In the genomic region with DNA sequence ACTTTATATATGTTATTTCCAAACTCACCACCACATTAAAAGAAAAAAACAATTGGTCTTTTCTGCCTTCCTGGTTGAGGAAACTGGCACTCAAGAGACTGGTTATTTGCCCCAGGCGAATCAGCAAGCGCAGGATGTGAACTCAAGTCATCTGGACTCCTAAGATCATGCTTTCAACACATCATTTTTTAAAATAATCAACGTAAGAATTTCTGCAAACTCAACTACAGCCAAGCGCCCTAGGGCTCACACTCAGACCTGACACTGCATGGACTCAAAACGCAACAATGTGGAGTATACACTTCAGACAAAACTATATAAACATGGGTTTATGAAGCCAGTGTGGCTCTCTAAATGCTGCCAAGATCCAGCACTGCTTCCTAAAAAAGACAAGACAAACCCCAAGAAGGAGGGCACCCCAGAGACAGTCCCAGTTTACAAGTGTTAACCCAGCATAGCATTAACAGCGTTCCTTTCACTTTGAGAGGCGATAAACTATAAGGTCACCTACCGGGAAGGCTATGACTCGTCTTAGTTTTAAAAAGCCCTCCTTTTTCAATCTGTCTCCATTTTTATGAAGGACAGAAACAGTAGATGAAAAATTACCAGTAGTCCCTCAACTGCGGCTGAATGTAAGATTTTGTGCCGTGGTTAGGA, we compare ENCODE assay signal across 12 cellular contexts. TPM values are rescaled to one million over a fixed set of nuclear protein-coding genes. Genes with fewer than 3 reads are reported as not detected.
A peak's percentile ranks its signal among the peaks of the same experiment; 100 is the strongest.
DNase-seq lines count a peak whose midpoint lies in the region; ATAC-seq and TF ChIP-seq lines count a peak whose summit lies in the region.
"Had no signal": no experiment of that assay in that cellular context is flagged by ENCODE, and none has a peak within 500 bp of the region (broad histone marks: within the 10 kb centered on the region; RNA-seq: fewer than 3 reads in every experiment).

No MANE protein-coding gene starts in this region.

- no peaks in the 10 kb centered on the region for H3K36me3 ChIP-seq in CD4-positive, alpha-beta memory T cell (ENCODE audit: insufficient read depth, low read length)
- H3K36me3 ChIP-seq in mesodermal cell (ENCODE audit: control insufficient read depth, insufficient read depth, low read length) (peaks cover 38% of the 10 kb centered on the region), gastrocnemius medialis (no peaks in the 10 kb centered on the region)

- peak overlapping the region in 6 of 8 donors; percentile 9 to 59 (median 46) for H3K4me3 Mint-ChIP-seq in CD4-positive, alpha-beta memory T cell
- no peak overlapping the region for H3K4me3 Mint-ChIP-seq in activated T-helper 2 cell treated with anti-CD3 and anti-CD28 coated beads, Interferon-gamma antibody, Interleukin-2, Interleukin-4, amounts not matched to agents 10 μg/mL and 5 μg/mL and 100 μg/mL, durations not matched to agents 14 hours and 24 hours and 36 hours (ENCODE audit: low read depth)
- H3K4me3 Mint-ChIP-seq: activated B cell treated with CpG ODN at 0.5 μM for 24 hours had no signal

- no peaks in the 10 kb centered on the region for H3K9me3 ChIP-seq in CD4-positive, alpha-beta memory T cell (ENCODE audit: control insufficient read depth in 1 of 2, low read length in 2 of 2)
- H3K9me3 ChIP-seq in mesodermal cell (ENCODE audit: control insufficient read depth, low read length) (no peaks in the 10 kb centered on the region), gastrocnemius medialis (no peaks in the 10 kb centered on the region)

- no peaks in the 10 kb centered on the region for H3K27me3 ChIP-seq in CD4-positive, alpha-beta memory T cell (ENCODE audit: insufficient read depth, low read length)
- no peaks in the 10 kb centered on the region for H3K27me3 ChIP-seq in gastrocnemius medialis

- H3K4me1 Mint-ChIP-seq in CD4-positive, alpha-beta memory T cell: peaks cover 34 to 60% (median 40%) of the 10 kb centered on the region in 4 donors
- H3K4me1 Mint-ChIP-seq in activated T-helper 2 cell treated with anti-CD3 and anti-CD28 coated beads, Interferon-gamma antibody, Interleukin-2, Interleukin-4, amounts not matched to agents 10 μg/mL and 5 μg/mL and 100 μg/mL, durations not matched to agents 14 hours and 24 hours and 36 hours (ENCODE audit: low read depth): peaks cover 28% of the 10 kb centered on the region
- H3K4me1 Mint-ChIP-seq: activated B cell treated with CpG ODN at 0.5 μM for 24 hours had no signal

- intact Hi-C loops in CD4-positive, alpha-beta memory T cell (cut with micrococcal nuclease): no loop called here
- intact Hi-C loops in activated T-helper 2 cell treated with anti-CD3 and anti-CD28 coated beads, Interferon-gamma antibody, Interleukin-2, Interleukin-4, amounts not matched to agents 10 μg/mL and 5 μg/mL and 100 μg/mL, durations not matched to agents 14 hours and 24 hours and 36 hours (cut with micrococcal nuclease): no loop called here
- intact Hi-C loops in gastrocnemius medialis (cut with DNase I; ENCODE audit: low total_unique reads): no loop called here

- CTCF ChIA-PET in CD4-positive, alpha-beta memory T cell (lab: Charles Lee; ENCODE audit: partially characterized antibody): no interaction called here

- ATAC-seq in HG02678 (IDR thresholded peaks at IDR 0.05; ENCODE audit: unreplicated experiment): no peak
- no peak for ATAC-seq in gastrocnemius medialis

- H3K27ac Mint-ChIP-seq in CD4-positive, alpha-beta memory T cell: peak overlapping the region in 6 of 7 donors; percentile 9 to 86 (median 62)
- H3K27ac Mint-ChIP-seq in activated T-helper 2 cell treated with anti-CD3 and anti-CD28 coated beads, Interferon-gamma antibody, Interleukin-2, Interleukin-4, amounts not matched to agents 10 μg/mL and 5 μg/mL and 100 μg/mL, durations not matched to agents 14 hours and 24 hours and 36 hours: no peak overlapping the region
- H3K27ac Mint-ChIP-seq: activated B cell treated with CpG ODN at 0.5 μM for 24 hours had no signal

- TF ChIP-seq CTCF in epithelial cell of esophagus (IDR thresholded peaks at IDR 0.05; ENCODE audit: insufficient read depth, low read depth, low read length, missing control alignments): no peak
- no peak for TF ChIP-seq CTCF in gastrocnemius medialis (IDR thresholded peaks at IDR 0.05 in 4 of 5, conservative IDR thresholded peaks at IDR 0.05 in 1 of 5)

- H3K36me3 Mint-ChIP-seq in CD4-positive, alpha-beta memory T cell: no peaks in the 10 kb centered on the region
- H3K36me3 Mint-ChIP-seq in activated T-helper 2 cell treated with anti-CD3 and anti-CD28 coated beads, Interferon-gamma antibody, Interleukin-2, Interleukin-4, amounts not matched to agents 10 μg/mL and 5 μg/mL and 100 μg/mL, durations not matched to agents 14 hours and 24 hours and 36 hours (ENCODE audit: low read depth): no peaks in the 10 kb centered on the region

- 87 to 88% methylated on average over 7 to 11 of the region's 11 CpGs for WGBS in mesodermal cell (ENCODE audit: insufficient coverage in 2 of 2), 2 experiments

- H3K4me3 ChIP-seq in CD4-positive, alpha-beta memory T cell (ENCODE audit: low read length in 2 of 2): no peak overlapping the region
- H3K4me3 ChIP-seq in epithelial cell of esophagus (ENCODE audit: low read length) (peak overlapping the region; percentile 19), mesodermal cell (ENCODE audit: extremely low read depth, insufficient read depth, low read length, poor library complexity, severe bottlenecking) (no peak overlapping the region), gastrocnemius medialis (no peak overlapping the region)

- DNase-seq in CD4-positive, alpha-beta memory T cell: no peak
- peak; percentile 58 for DNase-seq in NCI-H69 (lab: John Stamatoyannopoulos, UW)
- DNase-seq in epithelial cell of esophagus (ENCODE audit: low read depth): peak; percentile 93
- no peak for DNase-seq in MV-4-11 (lab: John Stamatoyannopoulos, UW)
- DNase-seq in activated T-helper 2 cell treated with anti-CD3 and anti-CD28 coated beads, Interferon-gamma antibody, Interleukin-2, Interleukin-4, amounts not matched to agents 10 μg/mL and 5 μg/mL and 100 μg/mL, durations not matched to agents 14 hours and 24 hours and 36 hours (ENCODE audit: low spot score): no peak
- no peak for DNase-seq in gastrocnemius medialis
- DNase-seq: activated B cell treated with CpG ODN at 0.5 μM for 24 hours; activated effector memory CD4-positive, alpha-beta T cell treated with anti-CD3 and anti-CD28 coated beads, Interleukin-2, amount 50 U/mL, for 16 hours; glutamatergic neuron; NCI-H187 treated with DMSO at 0.1 percent for 48 hours had no signal

- POLR2A ChIA-PET in CD4-positive, alpha-beta memory T cell (lab: Charles Lee; ENCODE audit: partially characterized antibody): no interaction called here

- in situ Hi-C loops in gastrocnemius medialis (cut with MboI; ENCODE audit: low sequenced_read_pairs in 4 of 4): no loop called here

- peaks cover 0 to 6% (median 0%) of the 10 kb centered on the region in 8 donors for H3K9me3 Mint-ChIP-seq in CD4-positive, alpha-beta memory T cell
- H3K9me3 Mint-ChIP-seq in activated T-helper 2 cell treated with anti-CD3 and anti-CD28 coated beads, Interferon-gamma antibody, Interleukin-2, Interleukin-4, amounts not matched to agents 10 μg/mL and 5 μg/mL and 100 μg/mL, durations not matched to agents 14 hours and 24 hours and 36 hours: peaks cover 3% of the 10 kb centered on the region

- H3K27ac ChIP-seq in CD4-positive, alpha-beta memory T cell (ENCODE audit: low read depth, low read length): no peak overlapping the region
- H3K27ac ChIP-seq in mesodermal cell (ENCODE audit: low read depth, low read length, severe bottlenecking) (peak overlapping the region; percentile 26), gastrocnemius medialis (no peak overlapping the region)

- TF ChIP-seq POLR2A in gastrocnemius medialis (IDR thresholded peaks at IDR 0.05): no peak

- H3K4me1 ChIP-seq in CD4-positive, alpha-beta memory T cell (ENCODE audit: insufficient read depth, low read length): peaks cover 30% of the 10 kb centered on the region
- H3K4me1 ChIP-seq in mesodermal cell (ENCODE audit: control insufficient read depth, insufficient read depth, low read length, poor library complexity, severe bottlenecking) (peaks cover 36% of the 10 kb centered on the region), gastrocnemius medialis (peaks cover 5 to 7% of the 10 kb centered on the region in 2 donors)

- no peaks in the 10 kb centered on the region for H3K27me3 Mint-ChIP-seq in CD4-positive, alpha-beta memory T cell
- no peaks in the 10 kb centered on the region for H3K27me3 Mint-ChIP-seq in activated T-helper 2 cell treated with anti-CD3 and anti-CD28 coated beads, Interferon-gamma antibody, Interleukin-2, Interleukin-4, amounts not matched to agents 10 μg/mL and 5 μg/mL and 100 μg/mL, durations not matched to agents 14 hours and 24 hours and 36 hours (ENCODE audit: low read depth)
- H3K27me3 Mint-ChIP-seq: activated B cell treated with CpG ODN at 0.5 μM for 24 hours had no signal

RNA-seq across cellular contexts. Expression of gene SIPA1L2, which starts 54.9 kb away (rescaled TPM):
- 1 to 10 TPM in 1 of 2 experiments, under 1 TPM in 1; 0.94 to 1.6 TPM for total RNA-seq in CD4-positive, alpha-beta memory T cell
- 1 to 10 TPM in 1 of 2 donors, under 1 TPM in 1; 0.20 to 1.1 TPM for polyA plus RNA-seq in CD4-positive, alpha-beta memory T cell
- 69.3 TPM for polyA plus RNA-seq in mesodermal cell (2013, experiment 1 of 2)
- polyA plus RNA-seq in mesodermal cell (2013, experiment 2 of 2): 74.6 TPM
- 3.4 and 3.7 TPM in 2 replicates for total RNA-seq in activated T-helper 2 cell treated with anti-CD3 and anti-CD28 coated beads, Interferon-gamma antibody, Interleukin-2, Interleukin-4, amounts not matched to agents 10 μg/mL and 5 μg/mL and 100 μg/mL, durations not matched to agents 14 hours and 24 hours and 36 hours
- total RNA-seq in gastrocnemius medialis: 10 to 100 TPM in 1 of 4 donors, 1 to 10 TPM in 3; 3.1 to 22.7 (median 3.9) TPM

Comparison
In these comparisons a context has a peak if more than half of its experiments do, and no peak if none do; other contexts are left out.
1. DNase-seq: peak in NCI-H69 (single experiment) and epithelial cell of esophagus (single experiment); none in CD4-positive, alpha-beta memory T cell (0 of 5), MV-4-11 (single experiment), activated T-helper 2 cell treated with anti-CD3 and anti-CD28 coated beads, Interferon-gamma antibody, Interleukin-2, Interleukin-4, amounts not matched to agents 10 μg/mL and 5 μg/mL and 100 μg/mL, durations not matched to agents 14 hours and 24 hours and 36 hours (single experiment) and gastrocnemius medialis (0 of 2).